In the genomic region with DNA sequence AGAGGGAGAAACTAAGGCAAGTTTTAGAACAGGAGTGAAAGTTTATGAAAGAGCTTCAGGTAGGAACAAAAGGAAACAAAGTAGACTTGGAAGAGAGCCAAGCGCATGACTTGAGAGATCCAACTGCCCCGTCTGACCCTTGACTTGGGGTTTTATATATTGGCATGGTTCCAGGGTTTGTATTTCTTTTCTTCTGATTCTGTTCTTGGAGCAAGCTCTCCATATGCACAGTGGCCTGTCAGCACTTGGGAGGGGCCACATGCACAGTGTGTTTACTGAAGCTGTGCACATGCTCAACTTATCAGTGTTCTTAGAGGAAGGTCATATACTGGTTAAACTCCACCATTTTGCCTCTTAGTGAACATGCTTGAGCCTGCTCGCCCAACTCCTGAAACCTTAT, we compare ENCODE assay signal across 21 cellular contexts.
"Had no signal": no experiment of that assay in that cellular context is flagged by ENCODE, and none has a peak within 500 bp of the region (broad histone marks: within the 10 kb centered on the region; RNA-seq: fewer than 3 reads in every experiment).

No MANE protein-coding gene starts in this region.

- H3K27me3 Mint-ChIP-seq: stimulated activated naive B cell treated with anti-CD40 and anti-IgM and Interleukin-4, amounts not matched to agents 10 μg/mL and 1 μg/mL and 100 μg/mL, for 72 hours; stimulated activated naive CD8-positive, alpha-beta T cell treated with anti-CD3 and anti-CD28 coated beads, Interleukin-15, amount 100 ng/mL, for 72 hours had no signal

- H3K4me3 Mint-ChIP-seq: mesothelial cell of epicardium; natural killer cell; neural crest cell; stimulated activated naive B cell treated with anti-CD40 and anti-IgM and Interleukin-4, amounts not matched to agents 10 μg/mL and 1 μg/mL and 100 μg/mL, for 72 hours; stimulated activated naive CD8-positive, alpha-beta T cell treated with anti-CD3 and anti-CD28 coated beads, Interleukin-15, amount 100 ng/mL, for 72 hours had no signal

- H3K27ac Mint-ChIP-seq: mesothelial cell of epicardium; natural killer cell; stimulated activated naive B cell treated with anti-CD40 and anti-IgM and Interleukin-4, amounts not matched to agents 10 μg/mL and 1 μg/mL and 100 μg/mL, for 72 hours had no signal

- H3K4me1 ChIP-seq: heart left ventricle, right atrium auricular region, sigmoid colon, transverse colon had no signal

- H3K9me3 ChIP-seq: heart left ventricle, right atrium auricular region, sigmoid colon, thoracic aorta, transverse colon had no signal

- H3K9me3 Mint-ChIP-seq: stimulated activated naive CD8-positive, alpha-beta T cell treated with anti-CD3 and anti-CD28 coated beads, Interleukin-15, amount 100 ng/mL, for 72 hours had no signal

- H3K27ac ChIP-seq: dorsolateral prefrontal cortex, heart left ventricle, right atrium auricular region, sigmoid colon, skin epidermis, thoracic aorta, transverse colon had no signal

- H3K4me3 ChIP-seq: dorsolateral prefrontal cortex, heart left ventricle, right atrium auricular region, sigmoid colon, skin epidermis, thoracic aorta, transverse colon had no signal

- H3K36me3 Mint-ChIP-seq: mesothelial cell of epicardium; natural killer cell; stimulated activated naive B cell treated with anti-CD40 and anti-IgM and Interleukin-4, amounts not matched to agents 10 μg/mL and 1 μg/mL and 100 μg/mL, for 72 hours had no signal

- H3K36me3 ChIP-seq: heart left ventricle, right atrium auricular region, sigmoid colon, thoracic aorta, transverse colon had no signal

- H3K4me1 Mint-ChIP-seq: mesothelial cell of epicardium; natural killer cell; stimulated activated naive B cell treated with anti-CD40 and anti-IgM and Interleukin-4, amounts not matched to agents 10 μg/mL and 1 μg/mL and 100 μg/mL, for 72 hours; stimulated activated naive CD8-positive, alpha-beta T cell treated with anti-CD3 and anti-CD28 coated beads, Interleukin-15, amount 100 ng/mL, for 72 hours had no signal

- DNase-seq: cortex of kidney; dorsolateral prefrontal cortex; effector CD8-positive, alpha-beta T cell; heart left ventricle; hypothalamus; kidney glomerular epithelial cell; natural killer cell; sigmoid colon; stimulated activated CD4-positive, alpha-beta T cell treated with anti-CD3 and anti-CD28 coated beads, Interleukin-2, amount 100 ng/mL, for 24 hours; stimulated activated CD4-positive, alpha-beta T cell treated with anti-CD3 and anti-CD28 coated beads, Interleukin-4, amount 100 ng/mL, for 4 hours; stimulated activated naive B cell treated with anti-CD40 and anti-IgM and Interleukin-4, amounts not matched to agents 10 μg/mL and 1 μg/mL and 100 μg/mL, for 72 hours; stimulated activated naive CD8-positive, alpha-beta T cell treated with anti-CD3 and anti-CD28 coated beads, Interleukin-15, amount 100 ng/mL, for 72 hours; substantia nigra; transverse colon had no signal

- ATAC-seq: esophagus mucosa; heart left ventricle; left lobe of liver; natural killer cell; stimulated activated naive B cell treated with anti-CD40 and anti-IgM and Interleukin-4, amounts not matched to agents 10 μg/mL and 1 μg/mL and 100 μg/mL, for 72 hours; stimulated activated naive CD8-positive, alpha-beta T cell treated with anti-CD3 and anti-CD28 coated beads, Interleukin-15, amount 100 ng/mL, for 72 hours had no signal

- H3K27me3 ChIP-seq: heart left ventricle, right atrium auricular region, sigmoid colon, transverse colon had no signal
